14 cellular contexts compared by ENCODE assay signal in the genomic region with DNA sequence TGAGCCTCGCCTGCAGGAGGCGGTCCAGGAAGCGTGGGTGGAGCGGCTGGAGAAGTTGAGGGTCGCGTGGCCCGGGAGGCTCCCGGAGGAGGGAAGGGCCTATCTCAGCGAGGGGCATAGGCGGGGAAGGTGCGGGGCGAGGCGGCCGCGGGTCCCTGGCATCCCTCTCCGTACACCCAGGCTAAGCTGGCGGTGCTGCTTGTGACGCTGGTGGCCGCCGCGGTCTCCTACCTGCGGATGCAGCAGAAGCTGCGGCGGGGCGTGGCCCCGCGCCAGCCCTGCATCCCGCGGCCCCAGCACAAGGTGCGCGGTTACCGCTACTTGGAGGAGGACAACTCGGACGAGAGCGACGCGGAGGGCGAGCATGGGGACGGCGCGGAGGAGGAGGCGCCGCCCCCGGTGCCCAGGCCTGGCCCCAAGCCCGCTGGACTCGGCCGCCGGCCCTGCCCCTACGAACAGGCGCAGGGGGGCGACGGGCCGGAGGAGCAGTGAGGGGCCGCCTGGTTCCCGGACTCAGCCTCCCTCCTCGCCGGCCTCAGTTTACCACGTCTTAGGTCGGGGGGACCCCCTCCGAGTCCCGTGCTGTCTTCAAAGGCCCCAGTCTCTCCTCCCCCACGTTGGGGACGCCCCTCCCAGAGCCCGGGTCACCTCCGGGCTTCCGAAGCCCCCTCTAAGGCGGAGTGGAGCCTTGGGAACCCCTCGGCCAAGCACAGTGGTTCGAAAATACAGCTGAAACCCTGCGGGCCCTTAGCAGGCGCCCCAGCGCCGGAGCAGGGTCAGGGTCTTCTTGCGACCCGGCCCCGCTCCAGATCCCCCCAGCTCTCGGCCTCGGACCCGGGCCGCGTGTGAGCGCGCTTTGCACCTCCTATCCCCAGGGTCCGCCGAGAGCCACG. TPM values are rescaled to one million over a fixed set of nuclear protein-coding genes. Genes with fewer than 3 reads are reported as not detected.
A peak's percentile ranks its signal among the peaks of the same experiment; 100 is the strongest.
DNase-seq lines count a peak whose midpoint lies in the region; TF ChIP-seq lines count a peak whose summit lies in the region.
"Not testable (repeated sequence)": the region's sequence is repeated elsewhere in the genome, so short reads cannot be mapped to it uniquely, and the experiment has no call there.
"Had no signal": no experiment of that assay in that cellular context is flagged by ENCODE, and none has a peak within 500 bp of the region (broad histone marks: within the 10 kb centered on the region; RNA-seq: fewer than 3 reads in every experiment).

No MANE protein-coding gene starts in this region.

- not testable (repeated sequence) for H3K79me2 ChIP-seq in smooth muscle cell (ENCODE audit: low read depth)

- WGBS in smooth muscle cell (ENCODE audit: low lambda C conversion rate), result 9% methylated on average over 48 of the region's 86 CpGs

- H3K4me3 ChIP-seq in HUES6 (ENCODE audit: low read depth, low read length) (peak overlapping the region; percentile 72), breast epithelium (peak overlapping the region in 2 of 3 donors; percentile 40 to 53), cardiac muscle cell (peak overlapping the region; percentile 8)
- H3K4me3 ChIP-seq in smooth muscle cell, result not testable (repeated sequence)

- not testable (repeated sequence) for H3K9me3 Mint-ChIP-seq in Calu3 (ENCODE audit: low read depth, unreplicated experiment); nephron progenitor cell; type B pancreatic cell

- not testable (repeated sequence) for H3K4me1 ChIP-seq in HUES6 (ENCODE audit: control insufficient read depth, insufficient read depth, low read length); breast epithelium; cardiac muscle cell (ENCODE audit: low read depth); smooth muscle cell (ENCODE audit: low read depth)

- TF ChIP-seq CTCF in Calu3 (IDR thresholded peaks at IDR 0.05; ENCODE audit: unreplicated experiment); breast epithelium (IDR thresholded peaks at IDR 0.05); cardiac muscle cell (IDR thresholded peaks at IDR 0.05; ENCODE audit: low read depth, low read length); nephron progenitor cell (IDR thresholded peaks at IDR 0.05); smooth muscle cell (IDR thresholded peaks at IDR 0.05; ENCODE audit: borderline replicate concordance, insufficient read depth, poor library complexity, severe bottlenecking); type B pancreatic cell (conservative IDR thresholded peaks at IDR 0.05): not testable (repeated sequence)

- H3K36me3 ChIP-seq in HUES6 (ENCODE audit: control insufficient read depth, insufficient read depth, low read length); breast epithelium; cardiac muscle cell; smooth muscle cell (ENCODE audit: low read depth): not testable (repeated sequence)

- H3K27me3 ChIP-seq in HUES6 (ENCODE audit: control insufficient read depth, insufficient read depth, low read length), result peaks cover 39% of the 10 kb centered on the region
- H3K27me3 ChIP-seq in breast epithelium, result not testable (repeated sequence)
- peaks cover 44% of the 10 kb centered on the region for H3K27me3 ChIP-seq in cardiac muscle cell
- H3K27me3 ChIP-seq in smooth muscle cell (ENCODE audit: low read depth), result peaks cover 30% of the 10 kb centered on the region

- H3K4me3 Mint-ChIP-seq in Calu3 (ENCODE audit: low read depth, unreplicated experiment), result peak overlapping the region; percentile 57
- peak overlapping the region; percentile 72 for H3K4me3 Mint-ChIP-seq in nephron progenitor cell
- H3K4me3 Mint-ChIP-seq in type B pancreatic cell, result peak overlapping the region; percentile 65

- H4K20me1 ChIP-seq in smooth muscle cell (ENCODE audit: low read depth), result not testable (repeated sequence)

- not testable (repeated sequence) for H3K27ac Mint-ChIP-seq in Calu3 (ENCODE audit: unreplicated experiment); nephron progenitor cell; type B pancreatic cell

- H3K4me2 ChIP-seq in smooth muscle cell, result peak overlapping the region; percentile 44

- not testable (repeated sequence) for H3K27me3 Mint-ChIP-seq in Calu3 (ENCODE audit: unreplicated experiment)
- H3K27me3 Mint-ChIP-seq in nephron progenitor cell (ENCODE audit: low read depth, poor library complexity), result peaks cover 66% of the 10 kb centered on the region
- H3K27me3 Mint-ChIP-seq in type B pancreatic cell, result peaks cover 39% of the 10 kb centered on the region

- not testable (repeated sequence) for BruUV-seq in Calu3 (replicated peaks; lab: Mats Ljungman, UMichigan)

- not testable (repeated sequence) for H3K9ac ChIP-seq in HUES6 (ENCODE audit: low read length); smooth muscle cell (ENCODE audit: low read depth)

- H3K36me3 Mint-ChIP-seq in Calu3 (ENCODE audit: insufficient read depth, unreplicated experiment); nephron progenitor cell (ENCODE audit: low read depth); type B pancreatic cell: not testable (repeated sequence)

- H3K27ac ChIP-seq in HUES6 (ENCODE audit: low read depth, low read length); breast epithelium; cardiac muscle cell; smooth muscle cell (ENCODE audit: low read depth): not testable (repeated sequence)

- CTCF ChIA-PET in Calu3 (lab: Charles Lee), result not testable (repeated sequence)

- not testable (repeated sequence) for TF ChIP-seq POLR2A in breast epithelium (IDR thresholded peaks at IDR 0.05)

- H2AFZ ChIP-seq in smooth muscle cell (ENCODE audit: low read depth), result not testable (repeated sequence)

- H3F3A ChIP-seq in smooth muscle cell (ENCODE audit: low read depth), result not testable (repeated sequence)

- not testable (repeated sequence) for H3K9me3 ChIP-seq in HUES6 (ENCODE audit: control insufficient read depth, insufficient read depth, low read depth, low read length); breast epithelium; cardiac muscle cell (ENCODE audit: low read depth); smooth muscle cell (replicated peaks; ENCODE audit: low read depth)

- not testable (repeated sequence) for H3K4me1 Mint-ChIP-seq in Calu3 (ENCODE audit: low read depth, unreplicated experiment); nephron progenitor cell; type B pancreatic cell (ENCODE audit: unreplicated experiment)

- not testable (repeated sequence) for DNase-seq in Calu3; breast epithelium (ENCODE audit: low spot score in 2 of 2); cardiac muscle cell (ENCODE audit: low read depth in 1 of 2, low spot score in 1 of 2); smooth muscle cell (lab: John Stamatoyannopoulos, UW; ENCODE audit: unreplicated experiment); type B pancreatic cell (ENCODE audit: extremely low spot score, unreplicated experiment)
- DNase-seq in iPS-NIHi11 (ENCODE audit: low spot score) (peak; percentile 8), nephron progenitor cell (peak; percentile 6)

- intact Hi-C loops in Calu3 (cut with micrococcal nuclease; ENCODE audit: unreplicated experiment), result loop anchor here (10.0 kb wide), 2 partner anchors 157 to 517 kb away; no protein-coding TSS in a partner anchor
- intact Hi-C loops in breast epithelium (cut with DNase I; ENCODE audit: low total_unique reads), result not testable (repeated sequence)

RNA-seq across cellular contexts. Expression of gene DEFB131A, which starts 53.6 kb away (rescaled TPM):
- total RNA-seq in Calu3 (2022), result not detected in 2 replicates
- not detected for total RNA-seq in breast epithelium
- total RNA-seq in cardiac muscle cell, result not detected in 2 replicates
- not detected in 2 replicates for polyA plus RNA-seq in cardiac muscle cell
- total RNA-seq in smooth muscle cell, result not detected in 2 replicates
- not detected in 2 replicates for polyA plus RNA-seq in smooth muscle cell
- total RNA-seq in type B pancreatic cell (ENCODE audit: low replicate concordance), result not detected in 2 replicates
- total RNA-seq: HT-29, MCF 10A, RPMI7951 had no signal
- polyA plus RNA-seq: AG04450, CD14-positive monocyte, IgD-negative memory B cell had no signal
